Comparison of ENCODE assay signal across 25 cellular contexts in the genomic region with DNA sequence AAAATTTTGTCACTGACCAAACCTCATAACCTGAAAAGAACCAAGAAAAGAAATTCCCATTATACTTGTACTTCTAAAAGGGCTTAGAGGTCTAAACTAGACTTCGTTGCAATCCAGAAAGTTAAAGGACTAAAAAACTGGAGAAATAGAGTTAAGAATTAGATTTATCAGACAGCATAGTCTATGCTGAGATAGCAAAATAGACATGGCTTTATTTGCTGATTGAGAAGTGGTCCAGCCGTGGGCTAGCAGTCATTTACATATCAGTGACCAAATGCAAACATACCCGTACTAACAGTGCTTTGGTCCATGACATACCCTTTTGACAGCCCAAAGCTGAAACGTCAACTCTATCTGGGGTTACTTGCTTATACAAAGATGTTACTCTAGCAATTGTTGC.
"Had no signal": no experiment of that assay in that cellular context is flagged by ENCODE, and none has a peak within 500 bp of the region (broad histone marks: within the 10 kb centered on the region; RNA-seq: fewer than 3 reads in every experiment).

No MANE protein-coding gene starts in this region.

- H3K4me1 ChIP-seq: psoas muscle had no signal

- FAIRE-seq: endometrium, keratinocyte had no signal

- H3K36me3 Mint-ChIP-seq: immature natural killer cell; naive B cell; stimulated activated naive B cell treated with anti-CD40 and anti-IgM and Interleukin-4, amounts not matched to agents 10 μg/mL and 1 μg/mL and 100 μg/mL, for 72 hours had no signal

- H3K4me3 ChIP-seq: dorsolateral prefrontal cortex, gastrocnemius medialis, left ventricle myocardium inferior, lower lobe of right lung, psoas muscle, testis, tibial nerve had no signal

- H3K4me3 Mint-ChIP-seq: central memory CD8-positive, alpha-beta T cell; stimulated activated naive B cell treated with anti-CD40 and anti-IgM and Interleukin-4, amounts not matched to agents 10 μg/mL and 1 μg/mL and 100 μg/mL, for 72 hours; stimulated activated naive CD8-positive, alpha-beta T cell treated with anti-CD3 and anti-CD28 coated beads, Interleukin-15, amount 100 ng/mL, for 72 hours had no signal

- H3K9me3 ChIP-seq: gastrocnemius medialis, left ventricle myocardium inferior, lower lobe of right lung, psoas muscle, testis, tibial nerve had no signal

- ATAC-seq: esophagus mucosa; gastrocnemius medialis; lower lobe of right lung; psoas muscle; sciatic nerve; stimulated activated naive B cell treated with anti-CD40 and anti-IgM and Interleukin-4, amounts not matched to agents 10 μg/mL and 1 μg/mL and 100 μg/mL, for 72 hours; stimulated activated naive CD8-positive, alpha-beta T cell treated with anti-CD3 and anti-CD28 coated beads, Interleukin-15, amount 100 ng/mL, for 72 hours had no signal

- H2AFZ ChIP-seq: parathyroid adenoma had no signal

- H3K27ac ChIP-seq: dorsolateral prefrontal cortex, gastrocnemius medialis, left ventricle myocardium inferior, lower lobe of right lung, parathyroid adenoma, psoas muscle, testis, tibial nerve had no signal

- H3K36me3 ChIP-seq: gastrocnemius medialis, left ventricle myocardium inferior, lower lobe of right lung, tibial nerve had no signal

- DNase-seq: cortex of kidney; dorsolateral prefrontal cortex; effector CD8-positive, alpha-beta T cell; gastrocnemius medialis; glutamatergic neuron; immature natural killer cell; left ventricle myocardium inferior; lower lobe of right lung; mesenchymal stem cell; naive B cell; occipital lobe; psoas muscle; retina; stimulated activated CD4-positive, alpha-beta T cell treated with anti-CD3 and anti-CD28 coated beads, Interleukin-2, amount 100 ng/mL, for 24 hours; stimulated activated CD4-positive, alpha-beta T cell treated with anti-CD3 and anti-CD28 coated beads, Interleukin-4, amount 100 ng/mL, for 4 hours; stimulated activated naive B cell treated with anti-CD40 and anti-IgM and Interleukin-4, amounts not matched to agents 10 μg/mL and 1 μg/mL and 100 μg/mL, for 72 hours; stimulated activated naive CD8-positive, alpha-beta T cell treated with anti-CD3 and anti-CD28 coated beads, Interleukin-15, amount 100 ng/mL, for 72 hours; testis had no signal

- H3K27ac Mint-ChIP-seq: stimulated activated naive B cell treated with anti-CD40 and anti-IgM and Interleukin-4, amounts not matched to agents 10 μg/mL and 1 μg/mL and 100 μg/mL, for 72 hours; stimulated activated naive CD8-positive, alpha-beta T cell treated with anti-CD3 and anti-CD28 coated beads, Interleukin-15, amount 100 ng/mL, for 72 hours had no signal

- H3K27me3 Mint-ChIP-seq: naive B cell; stimulated activated naive B cell treated with anti-CD40 and anti-IgM and Interleukin-4, amounts not matched to agents 10 μg/mL and 1 μg/mL and 100 μg/mL, for 72 hours had no signal

- H3K79me2 ChIP-seq: parathyroid adenoma had no signal

- H3K9me3 Mint-ChIP-seq: central memory CD8-positive, alpha-beta T cell; naive B cell had no signal

- H3K9ac ChIP-seq: parathyroid adenoma had no signal

- H3K27me3 ChIP-seq: dorsolateral prefrontal cortex, gastrocnemius medialis, testis, tibial nerve had no signal
